ENCODE assay signal across 1 cellular context in genomic region chr1:22399421-22400091, GRCh38.
TF ChIP-seq lines count a peak whose summit lies in the region.

No MANE protein-coding gene starts in this region.

TF ChIP-seq in H1, 55 proteins besides CTCF, POLR2A, EP300 and RAD21:
- TF ChIP-seq KDM1A (IDR thresholded peaks at IDR 0.05; ENCODE audit: borderline replicate concordance, low read length) (peak; percentile 57; the same call in 1 of the 2 replicates), CHD1 (IDR thresholded peaks at IDR 0.05; ENCODE audit: low read depth, low read length) (no peak)
